In genomic region chr21:25425156-25425555, GRCh38 we compare ENCODE assay signal across 1 cellular context.
TF ChIP-seq lines count a peak whose summit lies in the region.

No MANE protein-coding gene starts in this region.

TF ChIP-seq in GM12878, 131 proteins besides CTCF, POLR2A, EP300 and RAD21 (continues in another document):
- TF ChIP-seq, protein P1, sequence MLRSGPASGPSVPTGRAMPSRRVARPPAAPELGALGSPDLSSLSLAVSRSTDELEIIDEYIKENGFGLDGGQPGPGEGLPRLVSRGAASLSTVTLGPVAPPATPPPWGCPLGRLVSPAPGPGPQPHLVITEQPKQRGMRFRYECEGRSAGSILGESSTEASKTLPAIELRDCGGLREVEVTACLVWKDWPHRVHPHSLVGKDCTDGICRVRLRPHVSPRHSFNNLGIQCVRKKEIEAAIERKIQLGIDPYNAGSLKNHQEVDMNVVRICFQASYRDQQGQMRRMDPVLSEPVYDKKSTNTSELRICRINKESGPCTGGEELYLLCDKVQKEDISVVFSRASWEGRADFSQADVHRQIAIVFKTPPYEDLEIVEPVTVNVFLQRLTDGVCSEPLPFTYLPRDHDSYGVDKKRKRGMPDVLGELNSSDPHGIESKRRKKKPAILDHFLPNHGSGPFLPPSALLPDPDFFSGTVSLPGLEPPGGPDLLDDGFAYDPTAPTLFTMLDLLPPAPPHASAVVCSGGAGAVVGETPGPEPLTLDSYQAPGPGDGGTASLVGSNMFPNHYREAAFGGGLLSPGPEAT (IDR thresholded peaks at IDR 0.05; ENCODE audit: low read depth) = no peak
- TF ChIP-seq IKZF1 (conservative IDR thresholded peaks at IDR 0.05) = no peak
- TF ChIP-seq NFIC (IDR thresholded peaks at IDR 0.05; ENCODE audit: low read depth, low read length) = peak; percentile 46; the same call in 1 of the 2 replicates
- TF ChIP-seq ZBED1 (IDR thresholded peaks at IDR 0.05; ENCODE audit: borderline replicate concordance) = no peak
- TF ChIP-seq, protein P2, sequence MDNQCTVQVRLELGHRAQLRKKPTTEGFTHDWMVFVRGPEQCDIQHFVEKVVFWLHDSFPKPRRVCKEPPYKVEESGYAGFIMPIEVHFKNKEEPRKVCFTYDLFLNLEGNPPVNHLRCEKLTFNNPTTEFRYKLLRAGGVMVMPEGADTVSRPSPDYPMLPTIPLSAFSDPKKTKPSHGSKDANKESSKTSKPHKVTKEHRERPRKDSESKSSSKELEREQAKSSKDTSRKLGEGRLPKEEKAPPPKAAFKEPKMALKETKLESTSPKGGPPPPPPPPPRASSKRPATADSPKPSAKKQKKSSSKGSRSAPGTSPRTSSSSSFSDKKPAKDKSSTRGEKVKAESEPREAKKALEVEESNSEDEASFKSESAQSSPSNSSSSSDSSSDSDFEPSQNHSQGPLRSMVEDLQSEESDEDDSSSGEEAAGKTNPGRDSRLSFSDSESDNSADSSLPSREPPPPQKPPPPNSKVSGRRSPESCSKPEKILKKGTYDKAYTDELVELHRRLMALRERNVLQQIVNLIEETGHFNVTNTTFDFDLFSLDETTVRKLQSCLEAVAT (IDR thresholded peaks at IDR 0.05) = no peak
- TF ChIP-seq ZNF217 (IDR thresholded peaks at IDR 0.05) = no peak
- TF ChIP-seq, protein P3, sequence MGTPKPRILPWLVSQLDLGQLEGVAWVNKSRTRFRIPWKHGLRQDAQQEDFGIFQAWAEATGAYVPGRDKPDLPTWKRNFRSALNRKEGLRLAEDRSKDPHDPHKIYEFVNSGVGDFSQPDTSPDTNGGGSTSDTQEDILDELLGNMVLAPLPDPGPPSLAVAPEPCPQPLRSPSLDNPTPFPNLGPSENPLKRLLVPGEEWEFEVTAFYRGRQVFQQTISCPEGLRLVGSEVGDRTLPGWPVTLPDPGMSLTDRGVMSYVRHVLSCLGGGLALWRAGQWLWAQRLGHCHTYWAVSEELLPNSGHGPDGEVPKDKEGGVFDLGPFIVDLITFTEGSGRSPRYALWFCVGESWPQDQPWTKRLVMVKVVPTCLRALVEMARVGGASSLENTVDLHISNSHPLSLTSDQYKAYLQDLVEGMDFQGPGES (IDR thresholded peaks at IDR 0.05) = no peak
- TF ChIP-seq BCLAF1 (IDR thresholded peaks at IDR 0.05) = no peak
- no peak for TF ChIP-seq SMC3 (IDR thresholded peaks at IDR 0.05; ENCODE audit: borderline replicate concordance, low read length)
- peak; percentile 93 for TF ChIP-seq MEF2A (IDR thresholded peaks at IDR 0.05; ENCODE audit: insufficient read depth, low read depth, low read length)
- TF ChIP-seq SUZ12 (IDR thresholded peaks at IDR 0.05; ENCODE audit: unreplicated experiment) = no peak
- TF ChIP-seq WRNIP1 (IDR thresholded peaks at IDR 0.05; ENCODE audit: borderline replicate concordance, low read depth, low read length) = no peak
- TF ChIP-seq JUNB (IDR thresholded peaks at IDR 0.05) = peak; percentile 78
- no peak for TF ChIP-seq MYC (IDR thresholded peaks at IDR 0.05; ENCODE audit: insufficient read depth, insufficient read length, insufficient replicate concordance, low read length, severe bottlenecking)
- TF ChIP-seq CREM (IDR thresholded peaks at IDR 0.05; ENCODE audit: low read depth) = peak; percentile 37; the same call in 1 of the 2 replicates
- no peak for TF ChIP-seq MYB (IDR thresholded peaks at IDR 0.05; ENCODE audit: borderline replicate concordance, low read depth, low read length)
- no peak for TF ChIP-seq RBBP5 (conservative IDR thresholded peaks at IDR 0.05)
- TF ChIP-seq CREB1 (IDR thresholded peaks at IDR 0.05; ENCODE audit: low read depth) = no peak
- no peak for TF ChIP-seq BCL11A (IDR thresholded peaks at IDR 0.05; ENCODE audit: low read depth, low read length)
- TF ChIP-seq EGR1 (IDR thresholded peaks at IDR 0.05; ENCODE audit: borderline replicate concordance in 1 of 2, low read depth in 2 of 2, low read length in 2 of 2) = no peak
- TF ChIP-seq RUNX3 (IDR thresholded peaks at IDR 0.05; ENCODE audit: low read length) = peak; percentile 47; the same call in 1 of the 2 replicates
- no peak for TF ChIP-seq STAT1 (conservative IDR thresholded peaks at IDR 0.05)
- no peak for TF ChIP-seq HDAC2 (IDR thresholded peaks at IDR 0.05)
- TF ChIP-seq ZSCAN29 (IDR thresholded peaks at IDR 0.05) = no peak
- no peak for TF ChIP-seq ELK1 (IDR thresholded peaks at IDR 0.05; ENCODE audit: low read depth, low read length)
- no peak for TF ChIP-seq ZZZ3 (IDR thresholded peaks at IDR 0.05; ENCODE audit: control insufficient read depth, insufficient read length, low read depth)
- no peak for TF ChIP-seq SREBF1 (IDR thresholded peaks at IDR 0.05; ENCODE audit: low read length)
- no peak for TF ChIP-seq SPI1 (IDR thresholded peaks at IDR 0.05; ENCODE audit: borderline replicate concordance, insufficient read depth, low read depth, low read length)
- TF ChIP-seq EED (IDR thresholded peaks at IDR 0.05; ENCODE audit: low read depth) = 0 out of 2 replicates have a peak, but pooled peaks have one; percentile 25
- no peak for TF ChIP-seq NFYA (IDR thresholded peaks at IDR 0.05; ENCODE audit: borderline replicate concordance, low read depth, low read length)
- TF ChIP-seq, protein P4, sequence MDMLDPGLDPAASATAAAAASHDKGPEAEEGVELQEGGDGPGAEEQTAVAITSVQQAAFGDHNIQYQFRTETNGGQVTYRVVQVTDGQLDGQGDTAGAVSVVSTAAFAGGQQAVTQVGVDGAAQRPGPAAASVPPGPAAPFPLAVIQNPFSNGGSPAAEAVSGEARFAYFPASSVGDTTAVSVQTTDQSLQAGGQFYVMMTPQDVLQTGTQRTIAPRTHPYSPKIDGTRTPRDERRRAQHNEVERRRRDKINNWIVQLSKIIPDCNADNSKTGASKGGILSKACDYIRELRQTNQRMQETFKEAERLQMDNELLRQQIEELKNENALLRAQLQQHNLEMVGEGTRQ (IDR thresholded peaks at IDR 0.05; ENCODE audit: borderline replicate concordance, low read depth, low read length) = no peak
- no peak for TF ChIP-seq HDAC6 (IDR thresholded peaks at IDR 0.05; ENCODE audit: unreplicated experiment)
- TF ChIP-seq ZNF274 (IDR thresholded peaks at IDR 0.05; ENCODE audit: insufficient read depth, insufficient read length) = no peak
- no peak for TF ChIP-seq SIX5 (IDR thresholded peaks at IDR 0.05; ENCODE audit: low read depth, low read length, severe bottlenecking)
- TF ChIP-seq GATAD2B (conservative IDR thresholded peaks at IDR 0.05; ENCODE audit: low read depth) = no peak
- no peak for TF ChIP-seq MTA2 (IDR thresholded peaks at IDR 0.05; ENCODE audit: low read depth)
- no peak for TF ChIP-seq CHD4 (IDR thresholded peaks at IDR 0.05)
- TF ChIP-seq KLF5 (IDR thresholded peaks at IDR 0.05; ENCODE audit: partially characterized antibody) = no peak
- TF ChIP-seq, protein P5, sequence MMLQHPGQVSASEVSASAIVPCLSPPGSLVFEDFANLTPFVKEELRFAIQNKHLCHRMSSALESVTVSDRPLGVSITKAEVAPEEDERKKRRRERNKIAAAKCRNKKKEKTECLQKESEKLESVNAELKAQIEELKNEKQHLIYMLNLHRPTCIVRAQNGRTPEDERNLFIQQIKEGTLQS (IDR thresholded peaks at IDR 0.05; ENCODE audit: borderline replicate concordance, extremely low read depth, low read depth, low read length) = no peak
- TF ChIP-seq ATF7 (IDR thresholded peaks at IDR 0.05; ENCODE audit: low read depth) = peak; percentile 36; the same call in 1 of the 2 replicates
- no peak for TF ChIP-seq BCL3 (IDR thresholded peaks at IDR 0.05; ENCODE audit: borderline replicate concordance, insufficient read depth, low read depth, low read length, poor library complexity, severe bottlenecking)
- TF ChIP-seq, protein P6, sequence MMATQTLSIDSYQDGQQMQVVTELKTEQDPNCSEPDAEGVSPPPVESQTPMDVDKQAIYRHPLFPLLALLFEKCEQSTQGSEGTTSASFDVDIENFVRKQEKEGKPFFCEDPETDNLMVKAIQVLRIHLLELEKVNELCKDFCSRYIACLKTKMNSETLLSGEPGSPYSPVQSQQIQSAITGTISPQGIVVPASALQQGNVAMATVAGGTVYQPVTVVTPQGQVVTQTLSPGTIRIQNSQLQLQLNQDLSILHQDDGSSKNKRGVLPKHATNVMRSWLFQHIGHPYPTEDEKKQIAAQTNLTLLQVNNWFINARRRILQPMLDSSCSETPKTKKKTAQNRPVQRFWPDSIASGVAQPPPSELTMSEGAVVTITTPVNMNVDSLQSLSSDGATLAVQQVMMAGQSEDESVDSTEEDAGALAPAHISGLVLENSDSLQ (IDR thresholded peaks at IDR 0.05) = no peak
- no peak for TF ChIP-seq TCF3 (IDR thresholded peaks at IDR 0.05; ENCODE audit: borderline replicate concordance, insufficient read depth, low read depth, low read length)
- no peak for TF ChIP-seq FOXK2 (IDR thresholded peaks at IDR 0.05)
- TF ChIP-seq SMAD5 (IDR thresholded peaks at IDR 0.05; ENCODE audit: low read depth) = no peak
- TF ChIP-seq, protein P7, sequence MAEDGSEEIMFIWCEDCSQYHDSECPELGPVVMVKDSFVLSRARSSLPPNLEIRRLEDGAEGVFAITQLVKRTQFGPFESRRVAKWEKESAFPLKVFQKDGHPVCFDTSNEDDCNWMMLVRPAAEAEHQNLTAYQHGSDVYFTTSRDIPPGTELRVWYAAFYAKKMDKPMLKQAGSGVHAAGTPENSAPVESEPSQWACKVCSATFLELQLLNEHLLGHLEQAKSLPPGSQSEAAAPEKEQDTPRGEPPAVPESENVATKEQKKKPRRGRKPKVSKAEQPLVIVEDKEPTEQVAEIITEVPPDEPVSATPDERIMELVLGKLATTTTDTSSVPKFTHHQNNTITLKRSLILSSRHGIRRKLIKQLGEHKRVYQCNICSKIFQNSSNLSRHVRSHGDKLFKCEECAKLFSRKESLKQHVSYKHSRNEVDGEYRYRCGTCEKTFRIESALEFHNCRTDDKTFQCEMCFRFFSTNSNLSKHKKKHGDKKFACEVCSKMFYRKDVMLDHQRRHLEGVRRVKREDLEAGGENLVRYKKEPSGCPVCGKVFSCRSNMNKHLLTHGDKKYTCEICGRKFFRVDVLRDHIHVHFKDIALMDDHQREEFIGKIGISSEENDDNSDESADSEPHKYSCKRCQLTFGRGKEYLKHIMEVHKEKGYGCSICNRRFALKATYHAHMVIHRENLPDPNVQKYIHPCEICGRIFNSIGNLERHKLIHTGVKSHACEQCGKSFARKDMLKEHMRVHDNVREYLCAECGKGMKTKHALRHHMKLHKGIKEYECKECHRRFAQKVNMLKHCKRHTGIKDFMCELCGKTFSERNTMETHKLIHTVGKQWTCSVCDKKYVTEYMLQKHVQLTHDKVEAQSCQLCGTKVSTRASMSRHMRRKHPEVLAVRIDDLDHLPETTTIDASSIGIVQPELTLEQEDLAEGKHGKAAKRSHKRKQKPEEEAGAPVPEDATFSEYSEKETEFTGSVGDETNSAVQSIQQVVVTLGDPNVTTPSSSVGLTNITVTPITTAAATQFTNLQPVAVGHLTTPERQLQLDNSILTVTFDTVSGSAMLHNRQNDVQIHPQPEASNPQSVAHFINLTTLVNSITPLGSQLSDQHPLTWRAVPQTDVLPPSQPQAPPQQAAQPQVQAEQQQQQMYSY (CRISPR knock-in tag; IDR thresholded peaks at IDR 0.05) = no peak
- TF ChIP-seq BRCA1 (IDR thresholded peaks at IDR 0.05; ENCODE audit: low read depth, low read length) = no peak
- TF ChIP-seq, protein P8, sequence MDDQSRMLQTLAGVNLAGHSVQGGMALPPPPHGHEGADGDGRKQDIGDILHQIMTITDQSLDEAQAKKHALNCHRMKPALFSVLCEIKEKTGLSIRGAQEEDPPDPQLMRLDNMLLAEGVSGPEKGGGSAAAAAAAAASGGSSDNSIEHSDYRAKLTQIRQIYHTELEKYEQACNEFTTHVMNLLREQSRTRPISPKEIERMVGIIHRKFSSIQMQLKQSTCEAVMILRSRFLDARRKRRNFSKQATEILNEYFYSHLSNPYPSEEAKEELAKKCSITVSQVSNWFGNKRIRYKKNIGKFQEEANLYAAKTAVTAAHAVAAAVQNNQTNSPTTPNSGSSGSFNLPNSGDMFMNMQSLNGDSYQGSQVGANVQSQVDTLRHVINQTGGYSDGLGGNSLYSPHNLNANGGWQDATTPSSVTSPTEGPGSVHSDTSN (IDR thresholded peaks at IDR 0.05; ENCODE audit: insufficient replicate concordance, low read depth, low read length) = no peak
- no peak for TF ChIP-seq NR2C1 (IDR thresholded peaks at IDR 0.05)
- no peak for TF ChIP-seq CBFB (IDR thresholded peaks at IDR 0.05; ENCODE audit: low read depth)
- no peak for TF ChIP-seq FOS (IDR thresholded peaks at IDR 0.05; ENCODE audit: borderline replicate concordance, extremely low read depth, insufficient read length)
